8 cellular contexts compared by ENCODE assay signal in the genomic region with DNA sequence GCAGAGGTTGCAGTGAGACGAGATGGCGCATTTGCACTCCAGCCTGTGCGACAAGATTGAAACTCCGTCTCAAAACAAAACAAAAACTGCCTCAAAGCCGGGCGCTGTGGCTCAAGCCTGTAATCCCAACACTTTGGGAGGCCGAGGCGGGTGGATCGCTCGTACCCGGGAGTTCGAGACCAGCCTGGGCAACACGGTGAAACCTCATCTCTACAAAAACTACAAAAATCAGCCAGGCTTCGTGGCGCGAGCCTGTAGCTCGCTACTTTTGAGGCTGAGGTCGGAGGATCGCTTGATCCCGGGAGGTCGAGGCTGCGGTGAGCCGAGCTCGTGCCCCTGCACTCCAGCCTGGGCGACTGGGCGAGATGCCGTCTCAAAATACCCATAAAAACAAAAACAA. TPM values are rescaled to one million over a fixed set of nuclear protein-coding genes. Genes with fewer than 3 reads are reported as not detected.
DNase-seq lines count a peak whose midpoint lies in the region; ATAC-seq, FAIRE-seq and TF ChIP-seq lines count a peak whose summit lies in the region.

No MANE protein-coding gene starts in this region.

- no peak for FAIRE-seq in GM12891 (lab: Jason Lieb, UNC)

- H4K20me1 ChIP-seq in HCT116 (ENCODE audit: insufficient read depth) (no peaks in the 10 kb centered on the region), smooth muscle cell (ENCODE audit: low read depth) (no peaks in the 10 kb centered on the region)

- H3K4me1 Mint-ChIP-seq in activated B cell treated with CpG ODN at 0.5 μM for 24 hours, result peaks cover 36% of the 10 kb centered on the region

- H3K4me1 ChIP-seq in HCT116 (ENCODE audit: control insufficient read depth in 1 of 2, insufficient read depth in 2 of 2, low read length in 2 of 2) (peaks cover 24 to 49% of the 10 kb centered on the region in 2 experiments; a peak in 3 of 4 replicates), smooth muscle cell (ENCODE audit: low read depth) (peaks cover 18% of the 10 kb centered on the region)

- CTCF ChIA-PET in HCT116 (lab: Charles Lee), result interaction anchor here (0.7 to 0.9 kb wide), 2 partner anchors 14 to 19 kb away, joined by 3 read pairs; no protein-coding TSS in a partner anchor
- CTCF ChIA-PET in activated B cell treated with CpG ODN at 0.5 μM for 24 hours (lab: Charles Lee), result interaction anchor here (1.1 to 1.3 kb wide), 3 partner anchors 18 to 1488 kb away, joined by 3 to 4 read pairs (median 3); a partner anchor contains a TSS

- H3K9ac ChIP-seq in HCT116 (ENCODE audit: low read length), result peak overlapping the region; percentile 82
- peak overlapping the region; percentile 82 for H3K9ac ChIP-seq in smooth muscle cell (ENCODE audit: low read depth)

- ATAC-seq in HCT116, result no peak
- no peak for ATAC-seq in activated B cell treated with CpG ODN at 0.5 μM for 24 hours (ENCODE audit: low read depth)

- no peaks in the 10 kb centered on the region for H3K9me3 ChIP-seq in HCT116 (ENCODE audit: control insufficient read depth in 1 of 2, insufficient read depth in 1 of 2, low read depth in 1 of 2, low read length in 2 of 2)
- no peaks in the 10 kb centered on the region for H3K9me3 ChIP-seq in smooth muscle cell (replicated peaks; ENCODE audit: low read depth)

- H2AFZ ChIP-seq in HCT116 (ENCODE audit: low read depth, low read length, poor library complexity, severe bottlenecking), result no peak overlapping the region
- H2AFZ ChIP-seq in smooth muscle cell (ENCODE audit: low read depth), result peak overlapping the region; percentile 99

- peak overlapping the region; percentile 99 for H3K4me3 Mint-ChIP-seq in activated B cell treated with CpG ODN at 0.5 μM for 24 hours

- 88% methylated on average over 27 of the region's 27 CpGs for whole genome bisulfite sequencing in smooth muscle cell (ENCODE audit: low lambda C conversion rate)

- H3K27me3 ChIP-seq in HCT116 (ENCODE audit: insufficient read depth, low read length) (no peaks in the 10 kb centered on the region), smooth muscle cell (ENCODE audit: low read depth) (no peaks in the 10 kb centered on the region)

- peaks cover 47% of the 10 kb centered on the region for H3K36me3 Mint-ChIP-seq in activated B cell treated with CpG ODN at 0.5 μM for 24 hours (ENCODE audit: low read depth)

- no peaks in the 10 kb centered on the region for H3K9me2 ChIP-seq in HCT116 (ENCODE audit: insufficient read depth)

- H3K27ac ChIP-seq in HCT116 (ENCODE audit: low read depth, low read length), result peak overlapping the region; percentile 70
- H3K27ac ChIP-seq in smooth muscle cell (ENCODE audit: low read depth), result peak overlapping the region; percentile 46

- DNase-seq in HCT116 (ENCODE audit: low read depth, low spot score) (no peak), activated B cell treated with CpG ODN at 0.5 μM for 24 hours (no peak), smooth muscle cell (lab: John Stamatoyannopoulos, UW; ENCODE audit: unreplicated experiment) (no peak), DMS79 treated with DMSO at 0.1 percent for 48 hours (lab: John Stamatoyannopoulos, UW) (no peak), NCI-H2171 (lab: John Stamatoyannopoulos, UW) (no peak), medulla oblongata (ENCODE audit: extremely low spot score) (no peak), GM12891 (ENCODE audit: insufficient read length, low spot score) (no peak)

- H3K4me3 ChIP-seq in HCT116 (replicated peaks in 1 of 2; ENCODE audit: low read depth in 1 of 2, low read length in 2 of 2) (peak overlapping the region; percentile 86 to 99), iPS-11a (ENCODE audit: low read depth, low read length) (peak overlapping the region; percentile 91), smooth muscle cell (peak overlapping the region; percentile 94)

- H3F3A ChIP-seq in smooth muscle cell (ENCODE audit: low read depth), result no peaks in the 10 kb centered on the region

- RAD21 ChIA-PET in HCT116 (lab: Charles Lee; ENCODE audit: low non-redundant PET in 1 of 2, low total read pairs in 2 of 2, uncharacterized antibody in 2 of 2, unreplicated experiment in 2 of 2), result no interaction called here

- POLR2A ChIA-PET in HCT116 (lab: Charles Lee), result no interaction called here
- POLR2A ChIA-PET in activated B cell treated with CpG ODN at 0.5 μM for 24 hours (lab: Charles Lee), result interaction anchor here (1.5 to 1.9 kb wide), 3 partner anchors 101 to 571 kb away, joined by 3 to 13 read pairs (median 6); a partner anchor contains a TSS

- H3K27me3 Mint-ChIP-seq in activated B cell treated with CpG ODN at 0.5 μM for 24 hours, result no peaks in the 10 kb centered on the region

- TF ChIP-seq RAD21 in HCT116 (IDR thresholded peaks at IDR 0.05; ENCODE audit: low read depth), result no peak

- TF ChIP-seq CTCF in HCT116 (IDR thresholded peaks at IDR 0.05 in 2 of 3, conservative IDR thresholded peaks at IDR 0.05 in 1 of 3; ENCODE audit: borderline replicate concordance in 1 of 3, insufficient read depth in 1 of 3, low read depth in 2 of 3, low read length in 2 of 3) (no peak), activated B cell treated with CpG ODN at 0.5 μM for 24 hours (IDR thresholded peaks at IDR 0.05) (no peak), smooth muscle cell (IDR thresholded peaks at IDR 0.05; ENCODE audit: borderline replicate concordance, insufficient read depth, poor library complexity, severe bottlenecking) (no peak)

- TF ChIP-seq POLR2A in HCT116 (IDR thresholded peaks at IDR 0.05; ENCODE audit: borderline replicate concordance, extremely low read depth, insufficient read depth, insufficient read length), result no peak
- TF ChIP-seq POLR2A in GM12891 (IDR thresholded peaks at IDR 0.05; ENCODE audit: low read depth, low read length), result no peak

- H3K4me2 ChIP-seq in HCT116 (ENCODE audit: low read length), result peak overlapping the region; percentile 81
- peak overlapping the region; percentile 93 for H3K4me2 ChIP-seq in smooth muscle cell

- BruUV-seq in HCT116 (replicated peaks; lab: Mats Ljungman, UMichigan), result no TSS peak

- H3K36me3 ChIP-seq in HCT116 (ENCODE audit: control insufficient read depth in 1 of 2, insufficient read depth in 2 of 2, low read length in 2 of 2), result peaks cover 11 to 19% of the 10 kb centered on the region in 2 experiments; a peak in 3 of 4 replicates
- H3K36me3 ChIP-seq in smooth muscle cell (ENCODE audit: low read depth), result peaks cover 11% of the 10 kb centered on the region

- intact Hi-C loops in HCT116 (cut with micrococcal nuclease), result loop anchor here (1.0 kb wide), 1 partner anchor 137 kb away; no protein-coding TSS in a partner anchor
- intact Hi-C loops in activated B cell treated with CpG ODN at 0.5 μM for 24 hours (cut with micrococcal nuclease), result loop anchor here (1.0 to 10.0 kb wide), 11 partner anchors 86 to 1809 kb away; a partner anchor contains a TSS

- H3K27ac Mint-ChIP-seq in activated B cell treated with CpG ODN at 0.5 μM for 24 hours, result no peak overlapping the region

- H3K9me3 Mint-ChIP-seq in activated B cell treated with CpG ODN at 0.5 μM for 24 hours, result no peaks in the 10 kb centered on the region

- H3K79me2 ChIP-seq in HCT116 (ENCODE audit: insufficient read depth, low read length) (peaks cover 80% of the 10 kb centered on the region), smooth muscle cell (ENCODE audit: low read depth) (peaks cover 40% of the 10 kb centered on the region)

TF ChIP-seq in HCT116, 20 proteins besides CTCF, POLR2A, EP300 and RAD21 (continues in another document):
- no peak for TF ChIP-seq POLR2AphosphoS5 (IDR thresholded peaks at IDR 0.05; ENCODE audit: low read depth, low read length)
- no peak for TF ChIP-seq CEBPB (IDR thresholded peaks at IDR 0.05; ENCODE audit: low read depth)
- no peak for TF ChIP-seq ZFX (IDR thresholded peaks at IDR 0.05)
- TF ChIP-seq, protein P1, sequence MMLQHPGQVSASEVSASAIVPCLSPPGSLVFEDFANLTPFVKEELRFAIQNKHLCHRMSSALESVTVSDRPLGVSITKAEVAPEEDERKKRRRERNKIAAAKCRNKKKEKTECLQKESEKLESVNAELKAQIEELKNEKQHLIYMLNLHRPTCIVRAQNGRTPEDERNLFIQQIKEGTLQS (IDR thresholded peaks at IDR 0.05), result no peak
- TF ChIP-seq ZNF274 (IDR thresholded peaks at IDR 0.05; ENCODE audit: low read depth, low read length), result no peak
- no peak for TF ChIP-seq CBX3 (IDR thresholded peaks at IDR 0.05; ENCODE audit: low read depth)
- TF ChIP-seq SRF (IDR thresholded peaks at IDR 0.05; ENCODE audit: low read depth), result no peak
- no peak for TF ChIP-seq ELF1 (IDR thresholded peaks at IDR 0.05; ENCODE audit: borderline replicate concordance, low read depth)
- TF ChIP-seq EGR1 (IDR thresholded peaks at IDR 0.05; ENCODE audit: low read depth), result no peak
- no peak for TF ChIP-seq EZH2phosphoT487 (IDR thresholded peaks at IDR 0.05; ENCODE audit: borderline replicate concordance)

TF ChIP-seq in GM12891, 5 proteins besides CTCF, POLR2A, EP300 and RAD21:
- no peak for TF ChIP-seq POU2F2 (IDR thresholded peaks at IDR 0.05; ENCODE audit: low read depth, low read length)
- no peak for TF ChIP-seq PAX5 (IDR thresholded peaks at IDR 0.05; ENCODE audit: insufficient read depth, low read length, severe bottlenecking)
- no peak for TF ChIP-seq POLR2AphosphoS5 (IDR thresholded peaks at IDR 0.05; ENCODE audit: low read depth, low read length)
- no peak for TF ChIP-seq SPI1 (IDR thresholded peaks at IDR 0.05; ENCODE audit: low read depth, low read length)
- no peak for TF ChIP-seq TAF1 (IDR thresholded peaks at IDR 0.05; ENCODE audit: low read depth, low read length)

RNA-seq across cellular contexts. Expression of a gene that starts 1.0 kb away (rescaled TPM):
- total RNA-seq in HCT116 (2021; ENCODE audit: unreplicated experiment) (25.0 TPM), activated B cell treated with CpG ODN at 0.5 μM for 24 hours (19.3 and 21.8 TPM in 2 replicates), smooth muscle cell (46.7 and 53.7 TPM in 2 replicates)
- polyA plus RNA-seq in HCT116 (2012), result 13.5 and 16.6 TPM in 2 replicates
- 18.6 and 22.9 TPM in 2 replicates for polyA plus RNA-seq in smooth muscle cell
- polyA plus RNA-seq in GM12891 (2012; ENCODE audit: low read depth, missing spikeins), result 19.5 TPM

RNA-seq across cellular contexts. Expression of a gene that starts 1.1 kb away (rescaled TPM):
- total RNA-seq in HCT116 (2021; ENCODE audit: unreplicated experiment), result 108 TPM
- polyA plus RNA-seq in HCT116 (2012), result 81.7 and 117 TPM in 2 replicates
- 126 and 132 TPM in 2 replicates for total RNA-seq in activated B cell treated with CpG ODN at 0.5 μM for 24 hours
- total RNA-seq in smooth muscle cell, result 65.2 and 111 TPM in 2 replicates
- polyA plus RNA-seq in smooth muscle cell, result 43.6 and 57.1 TPM in 2 replicates
- 120 TPM for polyA plus RNA-seq in GM12891 (2012; ENCODE audit: low read depth, missing spikeins)
